Comparison of ENCODE assay signal across 12 cellular contexts in the genomic region with DNA sequence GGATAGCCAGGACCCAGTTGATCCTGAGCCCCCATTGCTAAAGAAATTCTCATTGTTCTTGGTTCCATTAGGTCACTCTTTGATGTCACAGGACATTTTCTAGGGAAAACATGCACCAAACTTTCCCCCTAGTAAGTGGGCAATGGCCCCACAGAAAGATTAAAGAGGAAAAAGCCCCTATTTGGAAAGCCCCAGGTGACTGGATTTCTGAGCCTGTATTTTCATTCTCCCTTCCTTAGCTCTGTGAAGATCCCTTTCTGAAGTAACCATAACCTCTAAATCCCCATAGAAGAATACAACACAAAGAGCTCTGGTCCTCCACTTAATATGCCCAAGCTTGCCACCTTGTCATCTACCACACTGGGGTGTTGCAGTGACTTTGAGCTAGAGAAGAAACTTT.
"Had no signal": no experiment of that assay in that cellular context is flagged by ENCODE, and none has a peak within 500 bp of the region (broad histone marks: within the 10 kb centered on the region; RNA-seq: fewer than 3 reads in every experiment).

No MANE protein-coding gene starts in this region.

- H3K4me3 Mint-ChIP-seq: dendritic cell treated with granulocyte-macrophage colony-stimulating factor and Interleukin-4, amounts not matched to agents 40 ng/mL and 50 ng/mL, for 4 days; neural progenitor cell had no signal

- H3K36me3 Mint-ChIP-seq: neural progenitor cell had no signal

- FAIRE-seq: pancreas had no signal

- H3K4me3 ChIP-seq: neural progenitor cell, pancreas, tibial artery, uterus had no signal

- H3K27ac Mint-ChIP-seq: dendritic cell treated with granulocyte-macrophage colony-stimulating factor and Interleukin-4, amounts not matched to agents 40 ng/mL and 50 ng/mL, for 4 days; neural progenitor cell had no signal

- H3K27ac ChIP-seq: neural progenitor cell, pancreas, tibial artery, uterus had no signal

- ATAC-seq: left ventricle myocardium superior, pancreas had no signal

- H3K9me3 ChIP-seq: pancreas, tibial artery, uterus had no signal

- H3K27me3 ChIP-seq: neural progenitor cell, pancreas, tibial artery, uterus had no signal

- H3K27me3 Mint-ChIP-seq: dendritic cell treated with granulocyte-macrophage colony-stimulating factor and Interleukin-4, amounts not matched to agents 40 ng/mL and 50 ng/mL, for 4 days had no signal

- DNase-seq: activated gamma-delta T cell; cerebellar nuclear complex; erythroblast; left ventricle myocardium superior; pancreas; stimulated activated CD4-positive, alpha-beta T cell treated with anti-CD3 and anti-CD28 coated beads, Interleukin-12 subunit alpha, Interleukin-12 subunit beta, amount 100 ng/mL, for 4 hours; stimulated activated CD4-positive, alpha-beta T cell treated with anti-CD3 and anti-CD28 coated beads, Interleukin-2, amount 100 ng/mL, for 48 hours; T-helper 9 cell; tibial artery; uterus had no signal

- H2AFZ ChIP-seq: neural progenitor cell had no signal

- H3K9ac ChIP-seq: neural progenitor cell had no signal

- H3K36me3 ChIP-seq: neural progenitor cell, pancreas, tibial artery, uterus had no signal

- H3K4me1 ChIP-seq: uterus had no signal

- H3K9me3 Mint-ChIP-seq: dendritic cell treated with granulocyte-macrophage colony-stimulating factor and Interleukin-4, amounts not matched to agents 40 ng/mL and 50 ng/mL, for 4 days; neural progenitor cell had no signal
